Comparison of ENCODE assay signal across 1 cellular context in the genomic region with DNA sequence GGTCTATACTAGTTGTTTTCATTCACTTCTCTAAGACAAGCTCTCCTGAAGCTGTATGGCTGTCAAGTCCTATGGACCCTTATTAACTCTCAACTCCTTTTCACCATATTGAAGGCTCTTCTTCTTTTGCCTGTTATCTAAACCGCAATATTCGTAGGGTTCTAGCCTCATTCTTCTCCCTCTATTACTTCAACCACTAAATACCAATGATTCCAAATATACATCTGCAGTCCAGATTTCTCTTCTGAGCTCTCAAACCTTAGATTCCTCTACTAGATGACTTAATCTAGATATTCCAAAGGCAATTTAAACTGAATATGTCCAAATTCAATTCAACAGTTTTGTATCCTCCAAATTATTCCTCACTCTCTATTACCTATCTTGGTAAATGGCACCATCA.
TF ChIP-seq lines count a peak whose summit lies in the region.

No MANE protein-coding gene starts in this region.

TF ChIP-seq in HCT116, 20 proteins besides CTCF, POLR2A, EP300 and RAD21:
- TF ChIP-seq, protein P1, sequence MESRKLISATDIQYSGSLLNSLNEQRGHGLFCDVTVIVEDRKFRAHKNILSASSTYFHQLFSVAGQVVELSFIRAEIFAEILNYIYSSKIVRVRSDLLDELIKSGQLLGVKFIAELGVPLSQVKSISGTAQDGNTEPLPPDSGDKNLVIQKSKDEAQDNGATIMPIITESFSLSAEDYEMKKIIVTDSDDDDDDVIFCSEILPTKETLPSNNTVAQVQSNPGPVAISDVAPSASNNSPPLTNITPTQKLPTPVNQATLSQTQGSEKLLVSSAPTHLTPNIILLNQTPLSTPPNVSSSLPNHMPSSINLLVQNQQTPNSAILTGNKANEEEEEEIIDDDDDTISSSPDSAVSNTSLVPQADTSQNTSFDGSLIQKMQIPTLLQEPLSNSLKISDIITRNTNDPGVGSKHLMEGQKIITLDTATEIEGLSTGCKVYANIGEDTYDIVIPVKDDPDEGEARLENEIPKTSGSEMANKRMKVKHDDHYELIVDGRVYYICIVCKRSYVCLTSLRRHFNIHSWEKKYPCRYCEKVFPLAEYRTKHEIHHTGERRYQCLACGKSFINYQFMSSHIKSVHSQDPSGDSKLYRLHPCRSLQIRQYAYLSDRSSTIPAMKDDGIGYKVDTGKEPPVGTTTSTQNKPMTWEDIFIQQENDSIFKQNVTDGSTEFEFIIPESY (IDR thresholded peaks at IDR 0.05; ENCODE audit: extremely low read depth, insufficient replicate concordance, low read length) = no peak
- TF ChIP-seq EGR1 (IDR thresholded peaks at IDR 0.05; ENCODE audit: low read depth) (no peak), EZH2phosphoT487 (IDR thresholded peaks at IDR 0.05; ENCODE audit: borderline replicate concordance) (no peak), FOSL1 (IDR thresholded peaks at IDR 0.05; ENCODE audit: low read depth) (no peak), SP1 (IDR thresholded peaks at IDR 0.05; ENCODE audit: low read depth) (no peak), MAX (IDR thresholded peaks at IDR 0.05) (no peak), SRF (IDR thresholded peaks at IDR 0.05; ENCODE audit: low read depth) (no peak), POLR2AphosphoS5 (IDR thresholded peaks at IDR 0.05; ENCODE audit: low read depth, low read length) (no peak), ATF3 (IDR thresholded peaks at IDR 0.05) (no peak), ZFX (IDR thresholded peaks at IDR 0.05) (no peak), CEBPB (IDR thresholded peaks at IDR 0.05; ENCODE audit: low read depth) (no peak), EZH2 (IDR thresholded peaks at IDR 0.05) (no peak)
